In the genomic region with DNA sequence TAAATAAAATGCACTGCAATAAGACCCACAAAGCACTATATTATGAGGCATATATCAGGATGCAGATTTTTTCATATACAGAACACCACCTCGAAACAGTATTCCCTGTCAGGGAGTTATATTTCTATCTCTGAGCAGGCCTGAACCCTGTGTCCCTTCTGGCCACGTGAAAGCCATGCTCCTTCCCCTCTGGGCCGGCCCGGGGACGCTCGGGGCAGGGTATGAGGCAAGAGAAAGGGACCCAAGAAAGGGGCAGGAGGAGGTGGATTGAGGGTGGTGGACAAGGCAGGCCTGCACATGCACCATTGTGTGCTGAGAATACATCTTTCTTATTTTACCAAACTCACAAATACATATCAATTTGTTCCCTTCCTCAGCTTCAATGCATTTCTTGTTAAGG, we compare ENCODE assay signal across 9 cellular contexts.
"Had no signal": no experiment of that assay in that cellular context is flagged by ENCODE, and none has a peak within 500 bp of the region (broad histone marks: within the 10 kb centered on the region; RNA-seq: fewer than 3 reads in every experiment).

No MANE protein-coding gene starts in this region.

- DNase-seq: GM23248, GOT3, H7, H9, HCEC 1CT, HFFc6 had no signal

- H3K4me1 Mint-ChIP-seq: H9 had no signal

- H3K4me2 ChIP-seq: GM23338 had no signal

- H3K4me3 Mint-ChIP-seq: GM23338, H9, HFFc6 had no signal

- H3K9ac ChIP-seq: GM23248 had no signal

- H3K27ac ChIP-seq: GM23248 had no signal

- ATAC-seq: GM23338, HCT116 had no signal

- H2AFZ ChIP-seq: GM23248, GM23338 had no signal

- H3K4me1 ChIP-seq: HAP-1 had no signal

- H3K9me3 Mint-ChIP-seq: H9 had no signal

- H3K36me3 ChIP-seq: HAP-1 had no signal

- H3K4me3 ChIP-seq: GM23248, GM23338, HAP-1 had no signal

- H3K9me3 ChIP-seq: HAP-1 had no signal

- H3K27ac Mint-ChIP-seq: GM23338, HFFc6 had no signal
